ENCODE assay signal across 24 cellular contexts in the genomic region with DNA sequence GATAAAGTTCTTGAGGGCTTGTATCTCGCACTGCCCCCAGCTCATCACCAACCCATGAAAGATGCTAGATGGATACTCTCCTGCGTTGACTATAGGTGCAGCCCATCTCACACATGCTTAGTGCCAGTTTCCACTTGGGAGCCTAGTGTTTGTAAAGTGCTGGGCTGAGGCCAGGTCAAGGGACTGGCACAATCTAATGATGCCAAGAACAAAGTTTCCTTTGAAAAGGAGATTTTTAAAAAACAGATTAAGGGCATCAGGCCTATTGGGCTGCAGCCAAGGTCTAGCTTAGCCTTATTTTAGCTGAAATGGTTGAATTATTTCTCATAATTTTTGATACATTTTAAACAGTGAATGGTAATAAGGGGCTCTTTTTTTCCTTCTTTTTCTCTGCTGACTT.
"Had no signal": no experiment of that assay in that cellular context is flagged by ENCODE, and none has a peak within 500 bp of the region (broad histone marks: within the 10 kb centered on the region; RNA-seq: fewer than 3 reads in every experiment).

No MANE protein-coding gene starts in this region.

- DNase-seq: MV-4-11; NCI-H1048; NCI-H1105; NCI-H1417; NCI-H146; NCI-H1694 treated with DMSO at 0.1 percent for 48 hours; NCI-H1930; NCI-H2081; NCI-H2107; NCI-H2227 treated with DMSO at 0.1 percent for 48 hours; NCI-H510A; NCI-H524 treated with DMSO at 0.1 percent for 48 hours; NCI-H69; NCI-H774; NK-92 treated with Interleukin-12 subunit alpha and Interleukin-12 subunit beta, amount 100 ng/mL, for 24 hours; PC-3; SHP77; SK-N-SH; SW 1271 had no signal

- ATAC-seq: K562, Panc1, PC-3 had no signal

- H3K27ac ChIP-seq: HL-60, KMS-11, RWPE1 had no signal

- H3K4me3 ChIP-seq: K562 had no signal

- H3K9me3 ChIP-seq: SK-N-SH had no signal
